ENCODE assay signal across 30 cellular contexts in genomic region chr15:90162956-90163355, GRCh38. TPM values are rescaled to one million over a fixed set of nuclear protein-coding genes. Genes with fewer than 3 reads are reported as not detected.
DNase-seq lines count a peak whose midpoint lies in the region; ATAC-seq, FAIRE-seq and TF ChIP-seq lines count a peak whose summit lies in the region.
"Had no signal": no experiment of that assay in that cellular context is flagged by ENCODE, and none has a peak within 500 bp of the region (broad histone marks: within the 10 kb centered on the region; RNA-seq: fewer than 3 reads in every experiment).

No MANE protein-coding gene starts in this region.

- no peak for FAIRE-seq in A549 (lab: Jason Lieb, UNC)
- no peak for FAIRE-seq in small intestine (lab: Jason Lieb, UNC)
- FAIRE-seq: G401.6 had no signal

- H3K4me2 ChIP-seq in A549, result no peak overlapping the region

- H3K9me3 ChIP-seq in A549 (peaks cover 4% of the 10 kb centered on the region; the same call in 1 of the 3 replicates), Panc1 (ENCODE audit: control insufficient read depth, insufficient read depth, low read depth, low read length) (no peaks in the 10 kb centered on the region; the same call in 1 of the 2 replicates), small intestine (ENCODE audit: control insufficient read depth, low read depth) (no peaks in the 10 kb centered on the region)
- H3K9me3 ChIP-seq: body of pancreas, heart right ventricle, lower lobe of right lung, mucosa of descending colon had no signal

- WGBS in A549 (ENCODE audit: missing lambda C conversion rate), result 90% methylated on average over 9 of the region's 9 CpGs
- WGBS in small intestine, 3 donors, result 46 to 71% (median 60%) methylated on average over 9 of the region's 9 CpGs

- H3K4me3 ChIP-seq in A549, result no peak overlapping the region
- no peak overlapping the region for H3K4me3 ChIP-seq in Panc1 (ENCODE audit: low read depth in 2 of 2, low read length in 2 of 2)
- H3K4me3 ChIP-seq in small intestine (ENCODE audit: low read depth in 1 of 2, low read length in 2 of 2), result no peak overlapping the region
- H3K4me3 ChIP-seq: body of pancreas, heart right ventricle, lower lobe of right lung, mucosa of descending colon had no signal

- intact Hi-C loops in Panc1 (cut with micrococcal nuclease; ENCODE audit: unreplicated experiment), result no loop called here

- no peak for TF ChIP-seq RAD21 in A549 (conservative IDR thresholded peaks at IDR 0.05 in 1 of 2, IDR thresholded peaks at IDR 0.05 in 1 of 2)

- no peak for TF ChIP-seq POLR2A in A549 (IDR thresholded peaks at IDR 0.05; ENCODE audit: low read length)

- H3K4me1 ChIP-seq in A549, result peaks cover 76% of the 10 kb centered on the region
- H3K4me1 ChIP-seq in Panc1 (ENCODE audit: control insufficient read depth, insufficient read depth, low read length), result peaks cover 85% of the 10 kb centered on the region
- peaks cover 7% of the 10 kb centered on the region in 2 donors for H3K4me1 ChIP-seq in small intestine (ENCODE audit: control insufficient read depth in 2 of 2, insufficient read depth in 1 of 2, low read depth in 1 of 2, low read length in 1 of 2)

- TF ChIP-seq CTCF in A549 (IDR thresholded peaks at IDR 0.05), result no peak
- TF ChIP-seq CTCF in Panc1 (IDR thresholded peaks at IDR 0.05), result no peak

- DNase-seq in A549 (ENCODE audit: low read depth in 1 of 2, low spot score in 1 of 2), result no peak
- no peak for DNase-seq in Panc1 (ENCODE audit: low read depth, low spot score)
- DNase-seq in epithelial cell of prostate (ENCODE audit: low read depth, low spot score), result no peak
- peak; percentile 40 for DNase-seq in small intestine
- DNase-seq in SHP77 (lab: John Stamatoyannopoulos, UW), result no peak
- DNase-seq in NOMO-1 treated with dmso at 0.1 percent for 144 hours (lab: John Stamatoyannopoulos, UW; ENCODE audit: unreplicated experiment), result no peak
- DNase-seq: activated CD4-positive, alpha-beta T cell treated with anti-CD3 and anti-CD28 coated beads, Interleukin-2, amount 10 ng/mL, durations not matched to agents 7 days and 5 days; activated naive CD4-positive, alpha-beta T cell; activated T-cell treated with anti-CD3 and anti-CD28 coated beads, Interleukin-2, amount 50 U/mL, for 48 hours; body of pancreas; foreskin fibroblast; HCEC 1CT; heart right ventricle; KBM-7; lower lobe of right lung; MM.1S; NCI-H1417; NCI-H2029 treated with DMSO at 0.1 percent for 48 hours; NCI-H2227 treated with DMSO at 0.1 percent for 48 hours; nephron progenitor cell; right cardiac atrium; stimulated activated CD4-positive, alpha-beta T cell treated with anti-CD3 and anti-CD28 coated beads, Interleukin-4, amount 100 ng/mL, for 24 hours; WERI-Rb-1 had no signal

- H3K36me3 ChIP-seq in Panc1 (ENCODE audit: control insufficient read depth, insufficient read depth, low read length) (no peaks in the 10 kb centered on the region), small intestine (ENCODE audit: control insufficient read depth in 2 of 2, insufficient read depth in 2 of 2, low read length in 2 of 2) (no peaks in the 10 kb centered on the region)
- H3K36me3 ChIP-seq: heart right ventricle, lower lobe of right lung, WERI-Rb-1 had no signal

- in situ Hi-C loops in Panc1 (cut with HindIII; ENCODE audit: low pct_unique_long_range_greater_than_20kb, low sequenced_read_pairs), result loop anchor here (10.0 kb wide), 1 partner anchor 52 kb away; no protein-coding TSS in a partner anchor

- POLR2A ChIA-PET in A549 (lab: Yijun Ruan, JAX) (no interaction called here), Panc1 (lab: Charles Lee) (no interaction called here)

- ATAC-seq in A549, result no peak
- ATAC-seq in Panc1, result no peak
- ATAC-seq in GM19328 (IDR thresholded peaks at IDR 0.05; ENCODE audit: unreplicated experiment), result no peak
- no peak for ATAC-seq in GM21619 (IDR thresholded peaks at IDR 0.05; ENCODE audit: unreplicated experiment)
- ATAC-seq: body of pancreas; heart right ventricle; lower lobe of right lung; mucosa of descending colon; right cardiac atrium; SK-N-SH treated with all-trans-retinoic acid at 6 μM for 48 hours; stimulated activated memory B cell treated with anti-CD40 and anti-IgM and Interleukin-4, amounts not matched to agents 10 μg/mL and 1 μg/mL and 100 μg/mL, for 72 hours had no signal

- CTCF ChIA-PET in A549 (lab: Yijun Ruan, JAX), result interaction anchor here (1.0 to 6.9 kb wide), 7 partner anchors 9 to 57 kb away, joined by 4 to 115 read pairs (median 6); no protein-coding TSS in a partner anchor
- CTCF ChIA-PET in Panc1 (lab: Charles Lee), result no interaction called here

- no TSS peak for BruUV-seq in Panc1 (replicated peaks; lab: Mats Ljungman, UMichigan)

- H3K27me3 ChIP-seq in Panc1 (ENCODE audit: control insufficient read depth, insufficient read depth, low read length) (no peaks in the 10 kb centered on the region), small intestine (ENCODE audit: control insufficient read depth in 2 of 2, insufficient read depth in 2 of 2, low read length in 2 of 2) (no peaks in the 10 kb centered on the region)
- H3K27me3 ChIP-seq: body of pancreas, heart right ventricle had no signal

- H3K27ac ChIP-seq in A549, result peak overlapping the region; percentile 85 to 94
- H3K27ac ChIP-seq in Panc1 (ENCODE audit: low read length), result peak overlapping the region; percentile 100
- H3K27ac ChIP-seq in epithelial cell of prostate, result peak overlapping the region; percentile 98
- H3K27ac ChIP-seq in small intestine (ENCODE audit: low read depth in 1 of 2, low read length in 1 of 2), result peak overlapping the region; percentile 45 to 77
- H3K27ac ChIP-seq: body of pancreas, lower lobe of right lung, parathyroid adenoma, WERI-Rb-1 had no signal

- no peak for TF ChIP-seq EP300 in A549 (IDR thresholded peaks at IDR 0.05)

TF ChIP-seq in A549, 52 proteins besides CTCF, POLR2A, EP300 and RAD21:
- TF ChIP-seq HOXB13 (CRISPR knock-in tag; IDR thresholded peaks at IDR 0.05; ENCODE audit: low read depth) (no peak), TFCP2L1 (CRISPR knock-in tag; IDR thresholded peaks at IDR 0.05) (no peak), EHF (CRISPR knock-in tag; IDR thresholded peaks at IDR 0.05) (no peak), CHD4 (IDR thresholded peaks at IDR 0.05; ENCODE audit: borderline replicate concordance) (no peak)

RNA-seq across cellular contexts. Expression of gene SEMA4B, which starts 38.2 kb away (rescaled TPM):
- 45.3 and 61.0 TPM in 2 replicates for polyA plus RNA-seq in A549 (2011; rRNA removed)
- 70.7 and 85.3 TPM in 2 replicates for polyA plus RNA-seq in A549 (2012; cell fraction: cytosol; rRNA removed)
- polyA plus RNA-seq in A549 (2012; cell fraction: nucleus; rRNA removed), result 165 and 233 TPM in 2 replicates
- polyA plus RNA-seq in A549 (2017; fragmentation: RNase III; extraction: RNeasy Plus Mini Kit Qiagen cat#74134 plus additional on column Dnase treatment), result 39.2 to 55.6 TPM (median 47.1 TPM) in 3 replicates
- polyA minus RNA-seq in A549 (2011; rRNA and poly(A)+ RNA removed), result 66.1 and 79.1 TPM in 2 replicates
- total RNA-seq in Panc1 (2021; ENCODE audit: unreplicated experiment), result 600 TPM
- polyA plus RNA-seq in Panc1 (2012; ENCODE audit: insufficient read length), result 1,018 TPM
- polyA plus RNA-seq in small intestine, result 10 to 100 TPM; 26.2 to 37.9 (median 31.8) TPM
